Comparison of ENCODE assay signal across 1 cellular context in the genomic region with DNA sequence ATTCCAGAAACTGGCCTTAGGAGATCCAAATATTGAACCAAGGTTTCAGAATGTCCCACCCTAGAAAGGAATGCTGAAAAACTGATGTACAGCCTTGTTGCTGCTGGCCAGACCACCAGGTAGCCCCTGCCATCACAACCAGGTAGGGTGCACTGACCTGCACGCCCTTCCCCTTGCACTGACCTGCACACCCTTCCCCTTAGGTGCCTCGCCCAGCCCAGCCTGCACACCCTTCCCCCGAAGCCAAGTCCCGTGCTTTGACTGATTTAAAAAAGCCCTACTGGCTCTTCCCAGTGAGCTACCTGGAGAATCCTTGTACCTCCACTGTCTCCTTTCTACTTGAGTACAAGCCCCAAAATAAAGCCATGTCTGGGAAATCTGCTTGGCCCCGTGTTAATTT.
TF ChIP-seq lines count a peak whose summit lies in the region.

No MANE protein-coding gene starts in this region.

TF ChIP-seq in GM23338, 12 proteins besides CTCF, POLR2A, EP300 and RAD21:
- TF ChIP-seq, protein P1, sequence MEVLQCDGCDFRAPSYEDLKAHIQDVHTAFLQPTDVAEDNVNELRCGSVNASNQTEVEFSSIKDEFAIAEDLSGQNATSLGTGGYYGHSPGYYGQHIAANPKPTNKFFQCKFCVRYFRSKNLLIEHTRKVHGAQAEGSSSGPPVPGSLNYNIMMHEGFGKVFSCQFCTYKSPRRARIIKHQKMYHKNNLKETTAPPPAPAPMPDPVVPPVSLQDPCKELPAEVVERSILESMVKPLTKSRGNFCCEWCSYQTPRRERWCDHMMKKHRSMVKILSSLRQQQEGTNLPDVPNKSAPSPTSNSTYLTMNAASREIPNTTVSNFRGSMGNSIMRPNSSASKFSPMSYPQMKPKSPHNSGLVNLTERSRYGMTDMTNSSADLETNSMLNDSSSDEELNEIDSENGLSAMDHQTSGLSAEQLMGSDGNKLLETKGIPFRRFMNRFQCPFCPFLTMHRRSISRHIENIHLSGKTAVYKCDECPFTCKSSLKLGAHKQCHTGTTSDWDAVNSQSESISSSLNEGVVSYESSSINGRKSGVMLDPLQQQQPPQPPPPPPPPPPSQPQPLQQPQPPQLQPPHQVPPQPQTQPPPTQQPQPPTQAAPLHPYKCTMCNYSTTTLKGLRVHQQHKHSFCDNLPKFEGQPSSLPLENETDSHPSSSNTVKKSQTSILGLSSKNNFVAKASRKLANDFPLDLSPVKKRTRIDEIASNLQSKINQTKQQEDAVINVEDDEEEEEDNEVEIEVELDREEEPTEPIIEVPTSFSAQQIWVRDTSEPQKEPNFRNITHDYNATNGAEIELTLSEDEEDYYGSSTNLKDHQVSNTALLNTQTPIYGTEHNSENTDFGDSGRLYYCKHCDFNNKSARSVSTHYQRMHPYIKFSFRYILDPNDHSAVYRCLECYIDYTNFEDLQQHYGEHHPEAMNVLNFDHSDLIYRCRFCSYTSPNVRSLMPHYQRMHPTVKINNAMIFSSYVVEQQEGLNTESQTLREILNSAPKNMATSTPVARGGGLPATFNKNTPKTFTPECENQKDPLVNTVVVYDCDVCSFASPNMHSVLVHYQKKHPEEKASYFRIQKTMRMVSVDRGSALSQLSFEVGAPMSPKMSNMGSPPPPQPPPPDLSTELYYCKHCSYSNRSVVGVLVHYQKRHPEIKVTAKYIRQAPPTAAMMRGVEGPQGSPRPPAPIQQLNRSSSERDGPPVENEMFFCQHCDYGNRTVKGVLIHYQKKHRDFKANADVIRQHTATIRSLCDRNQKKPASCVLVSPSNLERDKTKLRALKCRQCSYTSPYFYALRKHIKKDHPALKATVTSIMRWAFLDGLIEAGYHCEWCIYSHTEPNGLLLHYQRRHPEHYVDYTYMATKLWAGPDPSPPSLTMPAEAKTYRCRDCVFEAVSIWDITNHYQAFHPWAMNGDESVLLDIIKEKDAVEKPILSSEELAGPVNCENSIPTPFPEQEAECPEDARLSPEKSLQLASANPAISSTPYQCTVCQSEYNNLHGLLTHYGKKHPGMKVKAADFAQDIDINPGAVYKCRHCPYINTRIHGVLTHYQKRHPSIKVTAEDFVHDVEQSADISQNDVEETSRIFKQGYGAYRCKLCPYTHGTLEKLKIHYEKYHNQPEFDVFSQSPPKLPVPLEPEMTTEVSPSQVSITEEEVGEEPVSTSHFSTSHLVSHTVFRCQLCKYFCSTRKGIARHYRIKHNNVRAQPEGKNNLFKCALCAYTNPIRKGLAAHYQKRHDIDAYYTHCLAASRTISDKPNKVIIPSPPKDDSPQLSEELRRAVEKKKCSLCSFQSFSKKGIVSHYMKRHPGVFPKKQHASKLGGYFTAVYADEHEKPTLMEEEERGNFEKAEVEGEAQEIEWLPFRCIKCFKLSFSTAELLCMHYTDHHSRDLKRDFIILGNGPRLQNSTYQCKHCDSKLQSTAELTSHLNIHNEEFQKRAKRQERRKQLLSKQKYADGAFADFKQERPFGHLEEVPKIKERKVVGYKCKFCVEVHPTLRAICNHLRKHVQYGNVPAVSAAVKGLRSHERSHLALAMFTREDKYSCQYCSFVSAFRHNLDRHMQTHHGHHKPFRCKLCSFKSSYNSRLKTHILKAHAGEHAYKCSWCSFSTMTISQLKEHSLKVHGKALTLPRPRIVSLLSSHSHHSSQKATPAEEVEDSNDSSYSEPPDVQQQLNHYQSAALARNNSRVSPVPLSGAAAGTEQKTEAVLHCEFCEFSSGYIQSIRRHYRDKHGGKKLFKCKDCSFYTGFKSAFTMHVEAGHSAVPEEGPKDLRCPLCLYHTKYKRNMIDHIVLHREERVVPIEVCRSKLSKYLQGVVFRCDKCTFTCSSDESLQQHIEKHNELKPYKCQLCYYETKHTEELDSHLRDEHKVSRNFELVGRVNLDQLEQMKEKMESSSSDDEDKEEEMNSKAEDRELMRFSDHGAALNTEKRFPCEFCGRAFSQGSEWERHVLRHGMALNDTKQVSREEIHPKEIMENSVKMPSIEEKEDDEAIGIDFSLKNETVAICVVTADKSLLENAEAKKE (CRISPR knock-in tag; IDR thresholded peaks at IDR 0.05): no peak
- TF ChIP-seq JUNB (IDR thresholded peaks at IDR 0.05; ENCODE audit: unreplicated experiment): no peak
- no peak for TF ChIP-seq EZH2phosphoT487 (IDR thresholded peaks at IDR 0.05; ENCODE audit: unreplicated experiment)
- TF ChIP-seq ETS1 (IDR thresholded peaks at IDR 0.05): no peak
- no peak for TF ChIP-seq ZNF114 (CRISPR knock-in tag; IDR thresholded peaks at IDR 0.05)
- no peak for TF ChIP-seq ZNF331 (CRISPR knock-in tag; IDR thresholded peaks at IDR 0.05; ENCODE audit: low read depth)
- TF ChIP-seq POLR2AphosphoS5 (IDR thresholded peaks at IDR 0.05; ENCODE audit: low read depth): no peak
- TF ChIP-seq, protein P2, sequence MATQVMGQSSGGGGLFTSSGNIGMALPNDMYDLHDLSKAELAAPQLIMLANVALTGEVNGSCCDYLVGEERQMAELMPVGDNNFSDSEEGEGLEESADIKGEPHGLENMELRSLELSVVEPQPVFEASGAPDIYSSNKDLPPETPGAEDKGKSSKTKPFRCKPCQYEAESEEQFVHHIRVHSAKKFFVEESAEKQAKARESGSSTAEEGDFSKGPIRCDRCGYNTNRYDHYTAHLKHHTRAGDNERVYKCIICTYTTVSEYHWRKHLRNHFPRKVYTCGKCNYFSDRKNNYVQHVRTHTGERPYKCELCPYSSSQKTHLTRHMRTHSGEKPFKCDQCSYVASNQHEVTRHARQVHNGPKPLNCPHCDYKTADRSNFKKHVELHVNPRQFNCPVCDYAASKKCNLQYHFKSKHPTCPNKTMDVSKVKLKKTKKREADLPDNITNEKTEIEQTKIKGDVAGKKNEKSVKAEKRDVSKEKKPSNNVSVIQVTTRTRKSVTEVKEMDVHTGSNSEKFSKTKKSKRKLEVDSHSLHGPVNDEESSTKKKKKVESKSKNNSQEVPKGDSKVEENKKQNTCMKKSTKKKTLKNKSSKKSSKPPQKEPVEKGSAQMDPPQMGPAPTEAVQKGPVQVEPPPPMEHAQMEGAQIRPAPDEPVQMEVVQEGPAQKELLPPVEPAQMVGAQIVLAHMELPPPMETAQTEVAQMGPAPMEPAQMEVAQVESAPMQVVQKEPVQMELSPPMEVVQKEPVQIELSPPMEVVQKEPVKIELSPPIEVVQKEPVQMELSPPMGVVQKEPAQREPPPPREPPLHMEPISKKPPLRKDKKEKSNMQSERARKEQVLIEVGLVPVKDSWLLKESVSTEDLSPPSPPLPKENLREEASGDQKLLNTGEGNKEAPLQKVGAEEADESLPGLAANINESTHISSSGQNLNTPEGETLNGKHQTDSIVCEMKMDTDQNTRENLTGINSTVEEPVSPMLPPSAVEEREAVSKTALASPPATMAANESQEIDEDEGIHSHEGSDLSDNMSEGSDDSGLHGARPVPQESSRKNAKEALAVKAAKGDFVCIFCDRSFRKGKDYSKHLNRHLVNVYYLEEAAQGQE (IDR thresholded peaks at IDR 0.05; ENCODE audit: unreplicated experiment): no peak
- TF ChIP-seq NANOG (IDR thresholded peaks at IDR 0.05; ENCODE audit: borderline replicate concordance): no peak
- no peak for TF ChIP-seq EZH2 (IDR thresholded peaks at IDR 0.05; ENCODE audit: low read depth, unreplicated experiment)
- TF ChIP-seq CREB1 (CRISPR knock-in tag; IDR thresholded peaks at IDR 0.05; ENCODE audit: low read depth): no peak
- TF ChIP-seq STAT1 (IDR thresholded peaks at IDR 0.05; ENCODE audit: unreplicated experiment): no peak
